ENCODE assay signal across 20 cellular contexts in the genomic region with DNA sequence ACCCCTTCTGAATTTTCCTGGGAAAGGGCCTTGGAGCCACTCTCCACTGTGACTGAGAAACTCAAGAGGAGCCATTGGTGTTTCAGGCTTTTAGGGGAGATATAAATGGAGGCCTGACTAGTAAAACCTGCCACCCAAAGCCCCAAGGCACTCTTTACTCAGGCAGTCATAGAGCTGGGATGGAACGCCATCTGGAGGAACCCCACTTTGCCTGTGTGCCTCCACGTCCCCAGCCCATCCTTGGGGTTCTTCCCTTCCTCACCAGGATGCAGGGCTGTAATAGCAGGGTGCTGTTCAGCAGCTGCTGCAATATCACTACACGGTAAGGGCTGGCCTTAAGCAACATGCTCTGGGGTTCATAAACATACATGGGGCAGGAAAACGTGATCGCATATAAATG.
"Had no signal": no experiment of that assay in that cellular context is flagged by ENCODE, and none has a peak within 500 bp of the region (broad histone marks: within the 10 kb centered on the region; RNA-seq: fewer than 3 reads in every experiment).

No MANE protein-coding gene starts in this region.

- H3K27ac ChIP-seq: SJCRH30 had no signal

- H3K36me3 ChIP-seq: MG63, SJCRH30 had no signal

- H3K27me3 ChIP-seq: MG63, SJCRH30 had no signal

- H3K9me3 ChIP-seq: MG63, SJCRH30 had no signal

- H3K4me3 ChIP-seq: MG63, SJCRH30 had no signal

- H3K4me1 ChIP-seq: SJCRH30 had no signal

- DNase-seq: KBM-7, MG63, NCI-H1092, NCI-H1105 treated with DMSO at 0.1 percent for 48 hours, NCI-H1417 treated with DMSO at 0.1 percent for 48 hours, NCI-H146, NCI-H1694 treated with DMSO at 0.1 percent for 48 hours, NCI-H1930, NCI-H2081, NCI-H2107, NCI-H2227 treated with DMSO at 0.1 percent for 48 hours, NCI-H446, NCI-H510A, NCI-H524 treated with DMSO at 0.1 percent for 48 hours, NCI-H69, NCI-H774, SHP77 treated with DMSO at 0.1 percent for 48 hours, SJCRH30 had no signal

- ATAC-seq: Right ventricle myocardium inferior, SK-N-SH treated with all-trans-retinoic acid at 6 μM for 48 hours had no signal
